ENCODE assay signal across 29 cellular contexts in the genomic region with DNA sequence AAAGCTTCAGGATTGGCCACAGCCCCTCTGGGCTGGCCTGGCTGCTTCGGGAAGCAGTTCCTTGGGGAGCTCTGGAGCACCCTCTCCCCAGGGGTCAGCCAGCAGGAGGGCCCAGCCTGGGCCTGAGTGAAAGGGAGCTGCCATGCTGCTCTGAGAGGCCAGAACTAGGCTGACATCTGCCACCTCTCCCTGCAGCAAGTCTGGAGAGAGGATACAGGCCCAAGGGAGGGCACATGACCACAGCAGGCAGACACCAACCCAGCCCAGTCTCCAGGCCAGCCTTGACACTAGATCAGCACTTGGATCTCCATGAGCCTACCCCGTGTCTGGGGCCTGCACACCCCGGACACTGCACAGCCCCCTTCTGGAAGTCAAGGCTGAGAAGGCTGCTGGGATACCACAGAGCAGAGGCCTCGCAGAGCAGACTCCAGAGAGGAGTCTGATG. TPM values are rescaled to one million over a fixed set of nuclear protein-coding genes. Genes with fewer than 3 reads are reported as not detected.
DNase-seq lines count a peak whose midpoint lies in the region; ATAC-seq and TF ChIP-seq lines count a peak whose summit lies in the region.
"Had no signal": no experiment of that assay in that cellular context is flagged by ENCODE, and none has a peak within 500 bp of the region (broad histone marks: within the 10 kb centered on the region; RNA-seq: fewer than 3 reads in every experiment).

No MANE protein-coding gene starts in this region.

- no peak overlapping the region for H3K4ac ChIP-seq in mesendoderm (ENCODE audit: low read depth, low read length)

- no peaks in the 10 kb centered on the region for H3K79me1 ChIP-seq in mesendoderm (ENCODE audit: low read length)

- H3K27me3 ChIP-seq in suprapubic skin (no peaks in the 10 kb centered on the region), mesendoderm (ENCODE audit: insufficient read depth, low read length, poor library complexity) (no peaks in the 10 kb centered on the region)
- H3K27me3 ChIP-seq: cardiac muscle cell, upper lobe of left lung had no signal

- no peaks in the 10 kb centered on the region for H3K9me3 ChIP-seq in suprapubic skin
- H3K9me3 ChIP-seq: esophagus muscularis mucosa, left ventricle myocardium inferior, SJSA1, upper lobe of left lung had no signal

- TF ChIP-seq CTCF in nephron (IDR thresholded peaks at IDR 0.05; ENCODE audit: unreplicated experiment in 3 of 3) (no peak), suprapubic skin (IDR thresholded peaks at IDR 0.05) (no peak)

- WGBS in suprapubic skin = 68% methylated on average over 4 of the region's 4 CpGs
- no CpG with 5 or more reads among the region's 4 CpGs for WGBS in mesendoderm (ENCODE audit: extremely low coverage, insufficient coverage, low lambda C conversion rate)

- H3K4me3 ChIP-seq in suprapubic skin = no peak overlapping the region
- no peak overlapping the region for H3K4me3 ChIP-seq in mesendoderm (ENCODE audit: low read length)
- H3K4me3 ChIP-seq: cardiac muscle cell, esophagus muscularis mucosa, left ventricle myocardium inferior, SJSA1, upper lobe of left lung had no signal

- H3K27ac ChIP-seq in suprapubic skin (no peak overlapping the region), mesendoderm (ENCODE audit: low read depth, low read length) (no peak overlapping the region)
- H3K27ac ChIP-seq: cardiac muscle cell, esophagus muscularis mucosa, left ventricle myocardium inferior, SJSA1, upper lobe of left lung had no signal

- H4K8ac ChIP-seq in mesendoderm (ENCODE audit: low read depth, low read length) = no peak overlapping the region

- H3K36me3 ChIP-seq in suprapubic skin = no peaks in the 10 kb centered on the region
- H3K36me3 ChIP-seq in mesendoderm (ENCODE audit: control insufficient read depth, insufficient read depth, low read length) = no peaks in the 10 kb centered on the region
- H3K36me3 ChIP-seq: esophagus muscularis mucosa, left ventricle myocardium inferior, SJSA1, upper lobe of left lung had no signal

- H3K56ac ChIP-seq in mesendoderm (ENCODE audit: low read length) = no peak overlapping the region

- DNase-seq in activated naive CD4-positive, alpha-beta T cell (lab: John Stamatoyannopoulos, UW) = no peak
- peak; percentile 44 to 55 for DNase-seq in suprapubic skin (ENCODE audit: low spot score in 2 of 2)
- DNase-seq in SW480 (ENCODE audit: low spot score) = no peak
- DNase-seq in mesendoderm = no peak
- DNase-seq: activated CD4-positive, alpha-beta T cell treated with anti-CD3 and anti-CD28 coated beads for 36 hours; activated naive CD4-positive, alpha-beta T cell treated with anti-CD3 and anti-CD28 coated beads for 36 hours; cortex of kidney; foreskin melanocyte; hypothalamus; left ventricle myocardium inferior; NCI-H1048; NCI-H1694 treated with DMSO at 0.1 percent for 48 hours; NCI-H2227 treated with DMSO at 0.1 percent for 48 hours; NCI-H526 treated with DMSO at 0.1 percent for 48 hours; upper lobe of left lung had no signal

- H3K4me1 ChIP-seq in suprapubic skin = peaks cover 4% of the 10 kb centered on the region
- H3K4me1 ChIP-seq in mesendoderm (ENCODE audit: control insufficient read depth, low read depth, low read length) = no peaks in the 10 kb centered on the region
- H3K4me1 ChIP-seq: SJSA1 had no signal

- TF ChIP-seq EP300 in suprapubic skin (IDR thresholded peaks at IDR 0.05) = no peak

- H3K27me3 Mint-ChIP-seq in activated naive CD4-positive, alpha-beta T cell treated with anti-CD3 and anti-CD28 coated beads, Interleukin-2, amount 50 U/mL, for 24 hours = peaks cover 1% of the 10 kb centered on the region
- H3K27me3 Mint-ChIP-seq in nephron (ENCODE audit: low read depth) = peaks cover 42% of the 10 kb centered on the region

- TF ChIP-seq POLR2A in suprapubic skin (IDR thresholded peaks at IDR 0.05) = no peak

- no peak overlapping the region for H3K18ac ChIP-seq in mesendoderm (ENCODE audit: low read length)

- H3K79me2 ChIP-seq in mesendoderm (ENCODE audit: control insufficient read depth, insufficient read depth, low read length) = no peaks in the 10 kb centered on the region

- H3K4me2 ChIP-seq in mesendoderm (ENCODE audit: low read length) = no peak overlapping the region

- H3K27ac Mint-ChIP-seq in activated naive CD4-positive, alpha-beta T cell treated with anti-CD3 and anti-CD28 coated beads, Interleukin-2, amount 50 U/mL, for 24 hours = peak overlapping the region; percentile 30
- peak overlapping the region; percentile 43 to 69 (median 68) for H3K27ac Mint-ChIP-seq in nephron
- H3K27ac Mint-ChIP-seq: activated naive CD4-positive, alpha-beta T cell treated with anti-CD3 and anti-CD28 coated beads for 36 hours; CD14-positive monocyte; T-helper 1 cell treated with Interleukin-12 subunit alpha and Interleukin-12 subunit beta and Interleukin-4 antibody, amounts not matched to agents 30 μg/mL and 1 μg/mL, for 36 hours had no signal

- peak; percentile 39; the same call in 2 of the 3 replicates for ATAC-seq in SK-N-SH treated with all-trans-retinoic acid at 6 μM for 48 hours
- ATAC-seq: HCT116 had no signal

- no peak overlapping the region for H2BK5ac ChIP-seq in mesendoderm (ENCODE audit: low read length)

- H3K9ac ChIP-seq in mesendoderm (ENCODE audit: low read length) = no peak overlapping the region

- H2BK15ac ChIP-seq in mesendoderm (replicated peaks; ENCODE audit: low read depth) = no peak overlapping the region

- no peak overlapping the region for H2AK5ac ChIP-seq in mesendoderm (ENCODE audit: low read length)

- no peak overlapping the region for H4K5ac ChIP-seq in mesendoderm (ENCODE audit: low read length)

- H3K4me3 Mint-ChIP-seq in activated naive CD4-positive, alpha-beta T cell treated with anti-CD3 and anti-CD28 coated beads, Interleukin-2, amount 50 U/mL, for 24 hours = no peak overlapping the region
- no peak overlapping the region for H3K4me3 Mint-ChIP-seq in nephron
- H3K4me3 Mint-ChIP-seq: activated CD4-positive, alpha-beta T cell treated with anti-CD3 and anti-CD28 coated beads for 36 hours; activated naive CD4-positive, alpha-beta T cell treated with anti-CD3 and anti-CD28 coated beads for 36 hours; CD14-positive monocyte; T-helper 1 cell treated with Interleukin-12 subunit alpha and Interleukin-12 subunit beta and Interleukin-4 antibody, amounts not matched to agents 30 μg/mL and 1 μg/mL, for 36 hours had no signal

- no peaks in the 10 kb centered on the region for H3K9me3 Mint-ChIP-seq in activated naive CD4-positive, alpha-beta T cell treated with anti-CD3 and anti-CD28 coated beads, Interleukin-2, amount 50 U/mL, for 24 hours
- no peaks in the 10 kb centered on the region for H3K9me3 Mint-ChIP-seq in nephron
- H3K9me3 Mint-ChIP-seq: activated naive CD4-positive, alpha-beta T cell treated with anti-CD3 and anti-CD28 coated beads for 36 hours; IgD-negative memory B cell; T-helper 1 cell treated with Interleukin-12 subunit alpha and Interleukin-12 subunit beta and Interleukin-4 antibody, amounts not matched to agents 30 μg/mL and 1 μg/mL, for 36 hours had no signal

- H3K4me1 Mint-ChIP-seq in activated naive CD4-positive, alpha-beta T cell treated with anti-CD3 and anti-CD28 coated beads, Interleukin-2, amount 50 U/mL, for 24 hours = peaks cover 25% of the 10 kb centered on the region
- H3K4me1 Mint-ChIP-seq in nephron = peaks cover 63% of the 10 kb centered on the region

- H3K23ac ChIP-seq in mesendoderm (ENCODE audit: low read length) = no peak overlapping the region

- no peak overlapping the region for H2BK120ac ChIP-seq in mesendoderm (ENCODE audit: low read depth, low read length)

- no peaks in the 10 kb centered on the region for H3K36me3 Mint-ChIP-seq in activated naive CD4-positive, alpha-beta T cell treated with anti-CD3 and anti-CD28 coated beads, Interleukin-2, amount 50 U/mL, for 24 hours
- H3K36me3 Mint-ChIP-seq in nephron (ENCODE audit: low read depth) = peaks cover 49% of the 10 kb centered on the region
- H3K36me3 Mint-ChIP-seq: CD14-positive monocyte, IgD-negative memory B cell had no signal

TF ChIP-seq in SK-N-SH treated with all-trans-retinoic acid at 6 μM for 48 hours, 23 proteins besides CTCF, POLR2A, EP300 and RAD21:
- TF ChIP-seq ZFP3 (CRISPR knock-in tag; IDR thresholded peaks at IDR 0.05) = no peak
- no peak for TF ChIP-seq TCF4 (CRISPR knock-in tag; IDR thresholded peaks at IDR 0.05; ENCODE audit: borderline replicate concordance)
- TF ChIP-seq ZNF8 (CRISPR knock-in tag; IDR thresholded peaks at IDR 0.05) = no peak
- no peak for TF ChIP-seq ISL1 (CRISPR knock-in tag; IDR thresholded peaks at IDR 0.05)
- TF ChIP-seq ZFP30 (CRISPR knock-in tag; IDR thresholded peaks at IDR 0.05) = no peak
- TF ChIP-seq OSR1 (CRISPR knock-in tag; IDR thresholded peaks at IDR 0.05) = no peak
- TF ChIP-seq, protein P1, sequence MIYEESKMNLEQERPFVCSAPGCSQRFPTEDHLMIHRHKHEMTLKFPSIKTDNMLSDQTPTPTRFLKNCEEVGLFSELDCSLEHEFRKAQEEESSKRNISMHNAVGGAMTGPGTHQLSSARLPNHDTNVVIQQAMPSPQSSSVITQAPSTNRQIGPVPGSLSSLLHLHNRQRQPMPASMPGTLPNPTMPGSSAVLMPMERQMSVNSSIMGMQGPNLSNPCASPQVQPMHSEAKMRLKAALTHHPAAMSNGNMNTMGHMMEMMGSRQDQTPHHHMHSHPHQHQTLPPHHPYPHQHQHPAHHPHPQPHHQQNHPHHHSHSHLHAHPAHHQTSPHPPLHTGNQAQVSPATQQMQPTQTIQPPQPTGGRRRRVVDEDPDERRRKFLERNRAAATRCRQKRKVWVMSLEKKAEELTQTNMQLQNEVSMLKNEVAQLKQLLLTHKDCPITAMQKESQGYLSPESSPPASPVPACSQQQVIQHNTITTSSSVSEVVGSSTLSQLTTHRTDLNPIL (CRISPR knock-in tag; IDR thresholded peaks at IDR 0.05; ENCODE audit: low read depth) = no peak
- no peak for TF ChIP-seq RARB (CRISPR knock-in tag; IDR thresholded peaks at IDR 0.05)
- no peak for TF ChIP-seq ESRRG (CRISPR knock-in tag; IDR thresholded peaks at IDR 0.05)

RNA-seq across cellular contexts. Expression of a gene that starts 13.1 kb away (rescaled TPM):
- total RNA-seq in suprapubic skin = not detected
- polyA plus RNA-seq in mesendoderm (2013, experiment 1 of 2) = 3.0 TPM
- polyA plus RNA-seq in mesendoderm (2013, experiment 2 of 2) = 2.4 TPM
- total RNA-seq: activated CD8-positive, alpha-beta memory T cell treated with anti-CD3 and anti-CD28 coated beads for 36 hours; activated naive CD4-positive, alpha-beta T cell treated with anti-CD3 and anti-CD28 coated beads for 36 hours; esophagus muscularis mucosa; left ventricle myocardium inferior; mesenteric fat pad; renal cortical epithelial cell; RPMI7951; SJSA1 had no signal
- polyA plus RNA-seq: CD14-positive monocyte, IgD-negative memory B cell had no signal

RNA-seq across cellular contexts. Expression of a gene that starts 27.7 kb away (rescaled TPM):
- 10 to 100 TPM; 36.8 to 52.9 (median 46.5) TPM for total RNA-seq in suprapubic skin
- 13.2 TPM for polyA plus RNA-seq in mesendoderm (2013, experiment 1 of 2)
- 14.2 TPM for polyA plus RNA-seq in mesendoderm (2013, experiment 2 of 2)

Comparison
In these comparisons a context has a peak if more than half of its experiments do, and no peak if none do; other contexts are left out.
1. DNase-seq: peak in suprapubic skin (2 of 2); none in activated naive CD4-positive, alpha-beta T cell (0 of 4), SW480 (single experiment) and mesendoderm (single experiment).